22 cellular contexts compared by ENCODE assay signal in the genomic region with DNA sequence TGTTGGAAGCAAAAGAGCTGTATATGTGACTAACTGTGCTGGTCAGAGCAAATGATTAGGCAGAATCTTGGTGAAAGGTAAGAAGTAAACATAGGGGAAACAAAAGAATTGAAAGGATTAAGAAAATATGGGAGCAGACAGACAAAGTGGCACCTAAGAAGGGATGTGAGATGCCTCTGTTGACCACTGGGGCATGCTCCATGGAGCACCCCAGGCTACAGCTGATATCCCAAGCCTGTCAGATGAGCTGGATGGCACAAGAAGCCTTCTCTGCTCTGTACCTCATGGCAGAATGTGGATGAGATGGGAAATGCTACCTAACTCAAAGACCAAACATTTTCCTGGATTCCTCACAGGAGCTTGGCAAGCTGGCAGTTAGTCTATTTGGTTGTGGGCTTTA.
"Had no signal": no experiment of that assay in that cellular context is flagged by ENCODE, and none has a peak within 500 bp of the region (broad histone marks: within the 10 kb centered on the region; RNA-seq: fewer than 3 reads in every experiment).

No MANE protein-coding gene starts in this region.

- H3K36me3 ChIP-seq: cardiac muscle cell, esophagus muscularis mucosa, gastroesophageal sphincter, neutrophil, pancreas, right lobe of liver, transverse colon had no signal

- H3K9me3 Mint-ChIP-seq: activated T-cell treated with anti-CD3 and anti-CD28 coated beads, Interleukin-2, amount 50 U/mL, for 4 hours; activated T-helper 2 cell treated with anti-CD3 and anti-CD28 coated beads, Interferon-gamma antibody, Interleukin-2, Interleukin-4, amounts not matched to agents 10 μg/mL and 5 μg/mL and 100 μg/mL, durations not matched to agents 14 hours and 24 hours and 36 hours; memory B cell had no signal

- H3K4me3 Mint-ChIP-seq: activated naive CD8-positive, alpha-beta T cell treated with anti-CD3 and anti-CD28 coated beads for 36 hours; activated T-cell treated with anti-CD3 and anti-CD28 coated beads, Interleukin-2, amount 50 U/mL, for 4 hours; memory B cell; nephron; stimulated activated naive B cell treated with anti-CD40 and anti-IgM and Interleukin-4, amounts not matched to agents 10 μg/mL and 1 μg/mL and 100 μg/mL, for 72 hours had no signal

- DNase-seq: activated CD4-positive, alpha-beta T cell treated with anti-CD3 and anti-CD28 coated beads, Interleukin-2, amount 50 U/mL, for 4 hours; activated CD8-positive, alpha-beta memory T cell treated with anti-CD3 and anti-CD28 coated beads, Interleukin-2, amount 50 U/mL, for 48 hours; activated naive CD4-positive, alpha-beta T cell treated with Interleukin-2 at 50 U/mL for 16 hours; activated naive CD8-positive, alpha-beta T cell treated with anti-CD3 and anti-CD28 coated beads for 36 hours; activated T-cell treated with anti-CD3 and anti-CD28 coated beads, Interleukin-2, amount 50 U/mL, for 4 hours; effector memory CD4-positive, alpha-beta T cell; head of caudate nucleus; left colon; pancreas; right lobe of liver; small intestine; stimulated activated CD8-positive, alpha-beta memory T cell treated with anti-CD3 and anti-CD28 coated beads, Interleukin-4, amount 100 ng/mL, for 48 hours; stimulated activated naive B cell treated with anti-CD40 and anti-IgM and Interleukin-4, amounts not matched to agents 10 μg/mL and 1 μg/mL and 100 μg/mL, for 72 hours; T-helper 9 cell; transverse colon had no signal

- H3K4me1 Mint-ChIP-seq: activated naive CD8-positive, alpha-beta T cell treated with anti-CD3 and anti-CD28 coated beads for 36 hours; memory B cell; nephron; stimulated activated naive B cell treated with anti-CD40 and anti-IgM and Interleukin-4, amounts not matched to agents 10 μg/mL and 1 μg/mL and 100 μg/mL, for 72 hours had no signal

- H3K4me3 ChIP-seq: cardiac muscle cell, esophagus muscularis mucosa, gastroesophageal sphincter, pancreas, right lobe of liver, transverse colon had no signal

- H3K36me3 Mint-ChIP-seq: activated naive CD8-positive, alpha-beta T cell treated with anti-CD3 and anti-CD28 coated beads for 36 hours; memory B cell; stimulated activated naive B cell treated with anti-CD40 and anti-IgM and Interleukin-4, amounts not matched to agents 10 μg/mL and 1 μg/mL and 100 μg/mL, for 72 hours had no signal

- H3K4me1 ChIP-seq: esophagus muscularis mucosa, gastroesophageal sphincter, pancreas, right lobe of liver, transverse colon had no signal

- H3K27ac Mint-ChIP-seq: activated naive CD8-positive, alpha-beta T cell treated with anti-CD3 and anti-CD28 coated beads for 36 hours; activated T-helper 2 cell treated with anti-CD3 and anti-CD28 coated beads, Interferon-gamma antibody, Interleukin-2, Interleukin-4, amounts not matched to agents 10 μg/mL and 5 μg/mL and 100 μg/mL, durations not matched to agents 14 hours and 24 hours and 36 hours; memory B cell; nephron; stimulated activated naive B cell treated with anti-CD40 and anti-IgM and Interleukin-4, amounts not matched to agents 10 μg/mL and 1 μg/mL and 100 μg/mL, for 72 hours had no signal

- H3K27ac ChIP-seq: cardiac muscle cell, esophagus muscularis mucosa, gastroesophageal sphincter, neutrophil, pancreas, right lobe of liver, transverse colon had no signal

- H3K27me3 Mint-ChIP-seq: stimulated activated naive B cell treated with anti-CD40 and anti-IgM and Interleukin-4, amounts not matched to agents 10 μg/mL and 1 μg/mL and 100 μg/mL, for 72 hours had no signal

- H3K9me3 ChIP-seq: esophagus muscularis mucosa, gastroesophageal sphincter, neutrophil, pancreas, right lobe of liver, transverse colon had no signal

- ATAC-seq: activated T-cell treated with anti-CD3 and anti-CD28 coated beads, Interleukin-2, amount 50 U/mL, for 4 hours; gastroesophageal sphincter; left colon; pancreas; right lobe of liver; stimulated activated naive B cell treated with anti-CD40 and anti-IgM and Interleukin-4, amounts not matched to agents 10 μg/mL and 1 μg/mL and 100 μg/mL, for 72 hours had no signal

- H3K27me3 ChIP-seq: esophagus muscularis mucosa, gastroesophageal sphincter, neutrophil, pancreas, right lobe of liver, transverse colon had no signal
